In genomic region chr1:88648706-88649105, GRCh38 we compare ENCODE assay signal across 1 cellular context.
TF ChIP-seq lines count a peak whose summit lies in the region.

No MANE protein-coding gene starts in this region.

TF ChIP-seq in GM23338, 12 proteins besides CTCF, POLR2A, EP300 and RAD21 (continued from another document):
- TF ChIP-seq, protein P1, sequence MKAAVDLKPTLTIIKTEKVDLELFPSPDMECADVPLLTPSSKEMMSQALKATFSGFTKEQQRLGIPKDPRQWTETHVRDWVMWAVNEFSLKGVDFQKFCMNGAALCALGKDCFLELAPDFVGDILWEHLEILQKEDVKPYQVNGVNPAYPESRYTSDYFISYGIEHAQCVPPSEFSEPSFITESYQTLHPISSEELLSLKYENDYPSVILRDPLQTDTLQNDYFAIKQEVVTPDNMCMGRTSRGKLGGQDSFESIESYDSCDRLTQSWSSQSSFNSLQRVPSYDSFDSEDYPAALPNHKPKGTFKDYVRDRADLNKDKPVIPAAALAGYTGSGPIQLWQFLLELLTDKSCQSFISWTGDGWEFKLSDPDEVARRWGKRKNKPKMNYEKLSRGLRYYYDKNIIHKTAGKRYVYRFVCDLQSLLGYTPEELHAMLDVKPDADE (IDR thresholded peaks at IDR 0.05), result no peak
